Comparison of ENCODE assay signal across 8 cellular contexts in genomic region chr15:34969340-34970097, GRCh38. TPM values are rescaled to one million over a fixed set of nuclear protein-coding genes. Genes with fewer than 3 reads are reported as not detected.
DNase-seq lines count a peak whose midpoint lies in the region; ATAC-seq and TF ChIP-seq lines count a peak whose summit lies in the region.

Gene AQR (minus strand): TSS chr15:34969742. CDS start chr15:34969613, 129 bp downstream.

- H3K4me1 ChIP-seq in BLaER1 treated with 17β-estradiol and CSF1 and Interleukin-3, amounts not matched to agents 10 nM and 100 nM, result peaks cover 22 to 39% (median 30%) of the 10 kb centered on the region in 10 experiments
- no peaks in the 10 kb centered on the region for H3K4me1 ChIP-seq in colonic mucosa

- peak; percentile 98 for ATAC-seq in HG03460 (IDR thresholded peaks at IDR 0.05; ENCODE audit: unreplicated experiment)
- peak; percentile 100 for ATAC-seq in left colon

- H3K36me3 ChIP-seq in BLaER1 treated with 17β-estradiol and CSF1 and Interleukin-3, amounts not matched to agents 10 nM and 100 nM, result peaks cover 0 to 29% (median 25%) of the 10 kb centered on the region in 11 experiments; a peak in 20 of 22 replicates
- H3K36me3 ChIP-seq in colonic mucosa, result no peaks in the 10 kb centered on the region

- H3K9ac ChIP-seq in BLaER1 treated with 17β-estradiol and CSF1 and Interleukin-3, amounts not matched to agents 10 nM and 100 nM, result peak within 1 kb of the TSS; percentile 87 to 95 (median 93)
- H3K9ac ChIP-seq in colonic mucosa (ENCODE audit: low read depth in 2 of 2, low read length in 2 of 2), result peak within 1 kb of the TSS; percentile 79

- intact Hi-C loops in colonic mucosa (cut with DNase I), result no loop called here
- intact Hi-C loops in left colon (cut with DNase I, micrococcal nuclease), result no loop called here

- DNase-seq in GM19240 (ENCODE audit: insufficient read length, low spot score), result peak; percentile 75
- DNase-seq in NCI-H524 treated with DMSO at 0.1 percent for 48 hours (lab: John Stamatoyannopoulos, UW), result peak; percentile 91
- DNase-seq in activated CD4-positive, alpha-beta T cell treated with anti-CD3 and anti-CD28 coated beads for 4 hours, result peak; percentile 87 to 88
- DNase-seq in colonic mucosa, result peak; percentile 96
- peak; percentile 94 to 97 for DNase-seq in left colon
- peak; percentile 95 for DNase-seq in stimulated activated CD4-positive, alpha-beta T cell treated with anti-CD3 and anti-CD28 coated beads, Interleukin-1b, Interleukin-23, amount 100 ng/mL, for 48 hours

- peak within 1 kb of the TSS; percentile 68 to 90 (median 88) for H3K27ac ChIP-seq in BLaER1 treated with 17β-estradiol and CSF1 and Interleukin-3, amounts not matched to agents 10 nM and 100 nM
- H3K27ac ChIP-seq in colonic mucosa, result peak within 1 kb of the TSS; percentile 70

- no peaks in the 10 kb centered on the region for H3K9me3 ChIP-seq in BLaER1 treated with 17β-estradiol and CSF1 and Interleukin-3, amounts not matched to agents 10 nM and 100 nM (replicated peaks in 1 of 11)
- H3K9me3 ChIP-seq in colonic mucosa, result no peaks in the 10 kb centered on the region

- H3K27me3 ChIP-seq in BLaER1 treated with 17β-estradiol and CSF1 and Interleukin-3, amounts not matched to agents 10 nM and 100 nM, result no peaks in the 10 kb centered on the region
- H3K27me3 ChIP-seq in colonic mucosa, result no peaks in the 10 kb centered on the region

- peak; percentile 76 for TF ChIP-seq CTCF in colonic mucosa (IDR thresholded peaks at IDR 0.05)

- H4K20me1 ChIP-seq in BLaER1 treated with 17β-estradiol and CSF1 and Interleukin-3, amounts not matched to agents 10 nM and 100 nM, result peaks cover under 1 to 49% (median 28%) of the 10 kb centered on the region in 11 experiments; a peak in 18 of 22 replicates

- H3K4me3 ChIP-seq in BLaER1 treated with 17β-estradiol and CSF1 and Interleukin-3, amounts not matched to agents 10 nM and 100 nM, result peak within 1 kb of the TSS; percentile 83 to 99 (median 92)
- H3K4me3 ChIP-seq in colonic mucosa, result peak within 1 kb of the TSS; percentile 91

- H3K4me2 ChIP-seq in BLaER1 treated with 17β-estradiol and CSF1 and Interleukin-3, amounts not matched to agents 10 nM and 100 nM, result peak within 1 kb of the TSS; percentile 81 to 98 (median 91)

RNA-seq across cellular contexts. Expression of gene AQR, which starts in this region (rescaled TPM):
- total RNA-seq in colonic mucosa (10 to 100 TPM; 26.5 to 27.0 TPM), left colon (10 to 100 TPM; 22.7 to 24.3 TPM)

Comparison
In these comparisons a context has a peak if more than half of its experiments do, and no peak if none do; other contexts are left out.
1. Peak in every context shown above with its lines: DNase-seq, ATAC-seq, H3K4me3 ChIP-seq and H3K27ac ChIP-seq.